ENCODE assay signal across 18 cellular contexts in the genomic region with DNA sequence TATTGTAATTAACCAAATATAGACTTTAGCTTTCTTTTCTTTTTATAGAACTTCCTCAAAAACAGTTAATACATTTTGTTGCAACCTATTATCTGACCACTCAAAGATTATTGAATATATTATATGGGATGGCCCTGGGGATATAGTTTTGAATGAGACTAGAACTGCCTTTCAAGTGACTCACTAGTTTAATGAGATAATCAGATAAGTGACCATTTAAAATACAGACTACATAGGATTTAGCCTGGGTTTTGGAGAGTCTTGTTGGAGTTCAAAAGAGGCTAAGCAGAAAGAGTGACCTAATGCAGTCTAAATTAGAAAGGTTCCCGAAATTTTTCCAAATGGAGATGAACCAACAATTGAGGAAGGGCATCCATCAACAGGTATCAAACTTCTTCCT.
DNase-seq lines count a peak whose midpoint lies in the region; ATAC-seq and TF ChIP-seq lines count a peak whose summit lies in the region.
"Had no signal": no experiment of that assay in that cellular context is flagged by ENCODE, and none has a peak within 500 bp of the region (broad histone marks: within the 10 kb centered on the region; RNA-seq: fewer than 3 reads in every experiment).

No MANE protein-coding gene starts in this region.

- H3K4me3 Mint-ChIP-seq in endodermal cell, result no peak overlapping the region
- H3K4me3 Mint-ChIP-seq: B cell; CD4-positive, CD25-positive, alpha-beta regulatory T cell; CD8-positive, alpha-beta T cell; HFFc6 had no signal

- H3K27ac ChIP-seq in foreskin keratinocyte, result no peak overlapping the region
- H3K27ac ChIP-seq in endodermal cell (ENCODE audit: low read depth, low read length), result no peak overlapping the region
- H3K27ac ChIP-seq: BLaER1, C4-2B had no signal

- no peak overlapping the region for H3K9ac ChIP-seq in endodermal cell (ENCODE audit: extremely low read depth, low read length, poor library complexity, severe bottlenecking)
- H3K9ac ChIP-seq: BLaER1 had no signal

- DNase-seq in COLO829 (ENCODE audit: low spot score) (peak; percentile 42), LNCaP clone FGC (ENCODE audit: low read depth) (peak; percentile 10), foreskin keratinocyte (no peak), endodermal cell (no peak)
- DNase-seq: CD4-positive, CD25-positive, alpha-beta regulatory T cell; CD8-positive, alpha-beta T cell; DMS 273 treated with DMSO at 0.1 percent for 48 hours; DMS79; EL; GF-D8; GOT3; HFFc6 had no signal

- H3K27me3 ChIP-seq in foreskin keratinocyte (no peaks in the 10 kb centered on the region), endodermal cell (ENCODE audit: control insufficient read depth, insufficient read depth, low read length, poor library complexity, severe bottlenecking) (no peaks in the 10 kb centered on the region)
- H3K27me3 ChIP-seq: BLaER1 had no signal

- no peaks in the 10 kb centered on the region for H3K9me3 Mint-ChIP-seq in endodermal cell

- no peaks in the 10 kb centered on the region for H3K36me3 Mint-ChIP-seq in endodermal cell (ENCODE audit: low read depth)
- H3K36me3 Mint-ChIP-seq: CD4-positive, CD25-positive, alpha-beta regulatory T cell; CD8-positive, alpha-beta T cell had no signal

- H3K4me1 Mint-ChIP-seq in endodermal cell, result no peaks in the 10 kb centered on the region
- H3K4me1 Mint-ChIP-seq: B cell; CD4-positive, CD25-positive, alpha-beta regulatory T cell had no signal

- 80 to 88% methylated on average over 1 of the region's 1 CpG for WGBS in endodermal cell (ENCODE audit: insufficient coverage in 1 of 2, insufficient read length in 1 of 2), 2 experiments

- no peaks in the 10 kb centered on the region for H3K9me3 ChIP-seq in endodermal cell (ENCODE audit: control insufficient read depth, low read length)
- H3K9me3 ChIP-seq: BLaER1, HAP-1 had no signal

- H3K36me3 ChIP-seq in endodermal cell (ENCODE audit: control insufficient read depth, insufficient read depth, low read length), result no peaks in the 10 kb centered on the region
- H3K36me3 ChIP-seq: BLaER1, HAP-1 had no signal

- no peak overlapping the region for H3K4me3 ChIP-seq in LNCaP clone FGC (ENCODE audit: low read depth, low read length)
- no peak overlapping the region for H3K4me3 ChIP-seq in endodermal cell (ENCODE audit: low read length)
- H3K4me3 ChIP-seq: BLaER1, HAP-1 had no signal

- ATAC-seq in foreskin keratinocyte, result no peak
- ATAC-seq in HG02981 (IDR thresholded peaks at IDR 0.05; ENCODE audit: unreplicated experiment), result no peak
- ATAC-seq: CD8-positive, alpha-beta T cell had no signal

- peaks cover 3% of the 10 kb centered on the region for H3K4me1 ChIP-seq in foreskin keratinocyte
- no peaks in the 10 kb centered on the region for H3K4me1 ChIP-seq in endodermal cell (ENCODE audit: control insufficient read depth, insufficient read depth, low read length)
- H3K4me1 ChIP-seq: BLaER1 had no signal

- H3K27me3 Mint-ChIP-seq in endodermal cell (ENCODE audit: insufficient read depth), result no peaks in the 10 kb centered on the region
- H3K27me3 Mint-ChIP-seq: B cell; CD4-positive, CD25-positive, alpha-beta regulatory T cell had no signal

- no peak overlapping the region for H3K27ac Mint-ChIP-seq in endodermal cell
- H3K27ac Mint-ChIP-seq: B cell; CD4-positive, CD25-positive, alpha-beta regulatory T cell; CD8-positive, alpha-beta T cell; HFFc6 had no signal

- no peak for TF ChIP-seq CTCF in LNCaP clone FGC (IDR thresholded peaks at IDR 0.05; ENCODE audit: control insufficient read depth, extremely low read depth, insufficient read depth)
- no peak for TF ChIP-seq CTCF in foreskin keratinocyte (conservative IDR thresholded peaks at IDR 0.05)
- no peak for TF ChIP-seq CTCF in endodermal cell (conservative IDR thresholded peaks at IDR 0.05)

TF ChIP-seq in PFSK-1, 5 proteins besides CTCF, POLR2A, EP300 and RAD21:
- no peak for TF ChIP-seq POLR2AphosphoS5 (IDR thresholded peaks at IDR 0.05; ENCODE audit: low read depth, low read length)
- TF ChIP-seq TAF1 (IDR thresholded peaks at IDR 0.05; ENCODE audit: borderline replicate concordance, insufficient read depth, low read length), result 0 out of 2 replicates have a peak, but pooled peaks have one; percentile 16

Comparison
In these comparisons a context has a peak if more than half of its experiments do, and no peak if none do; other contexts are left out.
1. DNase-seq: peak in COLO829 (single experiment) and LNCaP clone FGC (single experiment); none in foreskin keratinocyte (0 of 2) and endodermal cell (single experiment).